ENCODE assay signal across 20 cellular contexts in genomic region chr7:112377607-112378006, GRCh38.
"Had no signal": no experiment of that assay in that cellular context is flagged by ENCODE, and none has a peak within 500 bp of the region (broad histone marks: within the 10 kb centered on the region; RNA-seq: fewer than 3 reads in every experiment).

No MANE protein-coding gene starts in this region.

- H3K4me3 ChIP-seq: colonic mucosa, esophagus squamous epithelium, gastroesophageal sphincter, heart left ventricle, hepatocyte, left lung, lower lobe of right lung had no signal

- H3K36me3 Mint-ChIP-seq: immature natural killer cell; naive thymus-derived CD4-positive, alpha-beta T cell had no signal

- ATAC-seq: foreskin keratinocyte; gastroesophageal sphincter; heart left ventricle; left cardiac atrium; left lung; left ventricle myocardium superior; lower lobe of right lung; naive thymus-derived CD4-positive, alpha-beta T cell had no signal

- H3K4me2 ChIP-seq: hepatocyte had no signal

- DNase-seq: colonic mucosa; cortex of kidney; effector memory CD4-positive, alpha-beta T cell; esophagus squamous epithelium; foreskin keratinocyte; heart left ventricle; hypothalamus; immature natural killer cell; islet precursor cell; kidney; left cardiac atrium; left lung; left ventricle myocardium superior; lower lobe of right lung; mesendoderm; midbrain; naive thymus-derived CD4-positive, alpha-beta T cell had no signal

- H3K9me3 ChIP-seq: colonic mucosa, esophagus squamous epithelium, gastroesophageal sphincter, left lung, lower lobe of right lung had no signal

- H3K27ac Mint-ChIP-seq: dendritic cell treated with granulocyte-macrophage colony-stimulating factor and Interleukin-4, amounts not matched to agents 40 ng/mL and 50 ng/mL, for 4 days; immature natural killer cell; naive thymus-derived CD4-positive, alpha-beta T cell had no signal

- H2AFZ ChIP-seq: hepatocyte had no signal

- H3K4me1 Mint-ChIP-seq: immature natural killer cell; naive thymus-derived CD4-positive, alpha-beta T cell had no signal

- H3K36me3 ChIP-seq: colonic mucosa, esophagus squamous epithelium, gastroesophageal sphincter, heart left ventricle, left lung, lower lobe of right lung had no signal

- H3K27me3 ChIP-seq: colonic mucosa, esophagus squamous epithelium, gastroesophageal sphincter, heart left ventricle, hepatocyte, left lung had no signal

- H3K9me3 Mint-ChIP-seq: dendritic cell treated with granulocyte-macrophage colony-stimulating factor and Interleukin-4, amounts not matched to agents 40 ng/mL and 50 ng/mL, for 4 days had no signal

- H3K27ac ChIP-seq: colonic mucosa, esophagus squamous epithelium, foreskin keratinocyte, gastroesophageal sphincter, heart left ventricle, hepatocyte, left lung, lower lobe of right lung had no signal

- H3K79me2 ChIP-seq: hepatocyte had no signal

- H3K4me3 Mint-ChIP-seq: dendritic cell treated with granulocyte-macrophage colony-stimulating factor and Interleukin-4, amounts not matched to agents 40 ng/mL and 50 ng/mL, for 4 days; immature natural killer cell; naive thymus-derived CD4-positive, alpha-beta T cell had no signal

- H3K4me1 ChIP-seq: colonic mucosa, esophagus squamous epithelium, foreskin keratinocyte, gastroesophageal sphincter, heart left ventricle, left lung, lower lobe of right lung had no signal
